ENCODE assay signal across 8 cellular contexts in genomic region chr11:125625225-125625593, GRCh38. TPM values are rescaled to one million over a fixed set of nuclear protein-coding genes. Genes with fewer than 3 reads are reported as not detected.
DNase-seq lines count a peak whose midpoint lies in the region; ATAC-seq and TF ChIP-seq lines count a peak whose summit lies in the region.

No MANE protein-coding gene starts in this region.

- no peak for TF ChIP-seq POLR2A in sigmoid colon (IDR thresholded peaks at IDR 0.05)

- peak overlapping the region; percentile 59 for H3K4me3 ChIP-seq in A673 (ENCODE audit: low read depth, low read length, poor library complexity, severe bottlenecking)
- H3K4me3 ChIP-seq in WERI-Rb-1 (ENCODE audit: low read depth, low read length) = peak overlapping the region; percentile 97
- H3K4me3 ChIP-seq in cardiac muscle cell = peak overlapping the region; percentile 55
- H3K4me3 ChIP-seq in sigmoid colon = peak overlapping the region; percentile 64 to 69 (median 67)

- H3K36me3 ChIP-seq in A673 (ENCODE audit: insufficient read depth, low read length, poor library complexity, severe bottlenecking) (peaks cover 47% of the 10 kb centered on the region), WERI-Rb-1 (peaks cover 62% of the 10 kb centered on the region), cardiac muscle cell (peaks cover 18% of the 10 kb centered on the region), sigmoid colon (peaks cover 4 to 27% (median 7%) of the 10 kb centered on the region in 4 donors)

- H3K27ac ChIP-seq in A673 (ENCODE audit: low read depth, low read length, poor library complexity, severe bottlenecking) (peak overlapping the region; percentile 90), WERI-Rb-1 (peak overlapping the region; percentile 96), cardiac muscle cell (peak overlapping the region; percentile 89), sigmoid colon (peak overlapping the region; percentile 86 to 96 (median 94))

- POLR2A ChIA-PET in A673 (lab: Charles Lee; ENCODE audit: low non-redundant PET) = no interaction called here

- ATAC-seq in GM21737 (IDR thresholded peaks at IDR 0.05; ENCODE audit: unreplicated experiment) = peak; percentile 15
- ATAC-seq in HG03521 (IDR thresholded peaks at IDR 0.05; ENCODE audit: unreplicated experiment) = no peak
- no peak for ATAC-seq in GM19467 (IDR thresholded peaks at IDR 0.05; ENCODE audit: unreplicated experiment)

- CTCF ChIA-PET in A673 (lab: Charles Lee) = no interaction called here

- intact Hi-C loops in A673 (cut with micrococcal nuclease; ENCODE audit: unreplicated experiment) (loop anchor here (1.0 kb wide), 1 partner anchor 33 kb away; the partner anchor contains the start of gene STT3A), sigmoid colon (cut with DNase I) (loop anchor here (2.0 to 10.0 kb wide), 4 partner anchors 32 to 262 kb away; partner anchors contain the start of genes FEZ1, HYLS1 and STT3A)

- DNase-seq in A673 (ENCODE audit: low spot score) = no peak
- DNase-seq in WERI-Rb-1 = no peak
- DNase-seq in cardiac muscle cell (ENCODE audit: low read depth in 1 of 2, low spot score in 1 of 2) = no peak
- DNase-seq in sigmoid colon = no peak
- no peak for DNase-seq in C1 segment of cervical spinal cord (lab: John Stamatoyannopoulos, UW)

- peaks cover 19% of the 10 kb centered on the region for H3K4me1 ChIP-seq in A673 (ENCODE audit: insufficient read depth, low read length, poor library complexity, severe bottlenecking)
- H3K4me1 ChIP-seq in cardiac muscle cell (ENCODE audit: low read depth) = peaks cover 5% of the 10 kb centered on the region
- peaks cover 0 to 45% (median 21%) of the 10 kb centered on the region in 4 donors for H3K4me1 ChIP-seq in sigmoid colon

- TF ChIP-seq CTCF in A673 (conservative IDR thresholded peaks at IDR 0.05; ENCODE audit: low read depth, low read length) (no peak), WERI-Rb-1 (IDR thresholded peaks at IDR 0.05; ENCODE audit: low read depth, low read length) (no peak), cardiac muscle cell (IDR thresholded peaks at IDR 0.05; ENCODE audit: low read depth, low read length) (no peak), sigmoid colon (IDR thresholded peaks at IDR 0.05) (no peak)

- BruUV-seq in A673 (replicated peaks; lab: Mats Ljungman, UMichigan) = TSS peak; percentile 92

- H3K27me3 ChIP-seq in A673 (replicated peaks; ENCODE audit: insufficient read depth, low read depth, low read length, poor library complexity) (no peaks in the 10 kb centered on the region), WERI-Rb-1 (ENCODE audit: insufficient read depth, low read depth, severe bottlenecking) (no peaks in the 10 kb centered on the region), cardiac muscle cell (no peaks in the 10 kb centered on the region), sigmoid colon (no peaks in the 10 kb centered on the region)

- 1% methylated on average over 16 of the region's 16 CpGs for WGBS in sigmoid colon, 2 donors

- no peak for TF ChIP-seq EP300 in sigmoid colon (IDR thresholded peaks at IDR 0.05)

- H3K9me3 ChIP-seq in A673 (ENCODE audit: low read depth, low read length, poor library complexity, severe bottlenecking) = no peaks in the 10 kb centered on the region
- H3K9me3 ChIP-seq in WERI-Rb-1 (ENCODE audit: severe bottlenecking) = no peaks in the 10 kb centered on the region
- H3K9me3 ChIP-seq in cardiac muscle cell (ENCODE audit: low read depth) = no peaks in the 10 kb centered on the region
- H3K9me3 ChIP-seq in sigmoid colon = no peaks in the 10 kb centered on the region

RNA-seq across cellular contexts. Expression of gene CHEK1, which starts 0.2 kb away (rescaled TPM):
- total RNA-seq in A673 (2021) = 135 and 146 TPM in 2 replicates
- 12.6 and 19.1 TPM in 2 replicates for total RNA-seq in cardiac muscle cell
- 11.4 and 15.6 TPM in 2 replicates for polyA plus RNA-seq in cardiac muscle cell
- total RNA-seq in sigmoid colon = 10 to 100 TPM in 1 of 4 donors, 1 to 10 TPM in 3; 2.5 to 12.9 (median 7.2) TPM
- polyA plus RNA-seq in sigmoid colon = 10 to 100 TPM in 1 of 3 donors, 1 to 10 TPM in 2; 4.4 to 18.6 (median 8.4) TPM

RNA-seq across cellular contexts. Expression of gene STT3A, which starts 32.6 kb away (rescaled TPM):
- total RNA-seq in A673 (2021) (240 and 278 TPM in 2 replicates), cardiac muscle cell (65.5 and 78.5 TPM in 2 replicates), sigmoid colon (10 to 100 TPM; 34.8 to 60.3 (median 52.9) TPM)
- polyA plus RNA-seq in cardiac muscle cell (117 and 130 TPM in 2 replicates), sigmoid colon (10 to 100 TPM; 10.8 to 62.7 (median 20.3) TPM)

RNA-seq across cellular contexts. Expression of gene ACRV1, which starts 55.4 kb away (rescaled TPM):
- total RNA-seq in A673 (2021) (not detected in 2 replicates), cardiac muscle cell (not detected in 2 replicates), sigmoid colon (not detected)
- polyA plus RNA-seq in cardiac muscle cell (0.16 and 0.30 TPM in 2 replicates), sigmoid colon (not detected)

RNA-seq across cellular contexts. Expression of gene EI24, which starts 55.9 kb away (rescaled TPM):
- 147 and 161 TPM in 2 replicates for total RNA-seq in A673 (2021)
- 96.7 and 128 TPM in 2 replicates for total RNA-seq in cardiac muscle cell
- 124 and 157 TPM in 2 replicates for polyA plus RNA-seq in cardiac muscle cell
- 100 to 1,000 TPM in 1 of 4 donors, 10 to 100 TPM in 3; 74.5 to 109 (median 86.6) TPM for total RNA-seq in sigmoid colon
- 10 to 100 TPM; 46.2 to 77.8 (median 65.5) TPM for polyA plus RNA-seq in sigmoid colon
